15 cellular contexts compared by ENCODE assay signal in genomic region chr14:76201162-76201561, GRCh38. TPM values are rescaled to one million over a fixed set of nuclear protein-coding genes. Genes with fewer than 3 reads are reported as not detected.
A peak's percentile ranks its signal among the peaks of the same experiment; 100 is the strongest.
DNase-seq lines count a peak whose midpoint lies in the region; ATAC-seq and TF ChIP-seq lines count a peak whose summit lies in the region.
"Had no signal": no experiment of that assay in that cellular context is flagged by ENCODE, and none has a peak within 500 bp of the region (broad histone marks: within the 10 kb centered on the region; RNA-seq: fewer than 3 reads in every experiment).

No MANE protein-coding gene starts in this region.

- H3K4me3 ChIP-seq in AG10803 (ENCODE audit: low read length), result no peak overlapping the region
- H3K4me3 ChIP-seq: body of pancreas, Peyer's patch, suprapubic skin had no signal

- intact Hi-C loops in sciatic nerve (cut with DNase I), result no loop called here

- no peak for TF ChIP-seq CTCF in AG10803 (conservative IDR thresholded peaks at IDR 0.05; ENCODE audit: low read length)

- ATAC-seq in sciatic nerve (no peak), HG02678 (IDR thresholded peaks at IDR 0.05; ENCODE audit: unreplicated experiment) (no peak)
- ATAC-seq: body of pancreas had no signal

- DNase-seq in AG10803 (ENCODE audit: low read depth) (peak; percentile 24), HPDE6-E6E7 (ENCODE audit: extremely low spot score) (peak; percentile 80), astrocyte of the hippocampus (ENCODE audit: low read depth, low spot score) (peak; percentile 9), glomerular visceral epithelial cell (ENCODE audit: extremely low spot score) (peak; percentile 35), NCI-H2029 treated with DMSO at 0.1 percent for 48 hours (lab: John Stamatoyannopoulos, UW) (no peak), sciatic nerve (ENCODE audit: low spot score) (no peak), NCI-H510A treated with DMSO at 0.1 percent for 48 hours (lab: John Stamatoyannopoulos, UW) (no peak)
- DNase-seq: activated CD8-positive, alpha-beta memory T cell treated with anti-CD3 and anti-CD28 coated beads, Interleukin-2, amount 50 U/mL, for 4 hours; body of pancreas; Caco-2; erythroblast; NCI-H2171 treated with DMSO at 0.1 percent for 48 hours; Peyer's patch had no signal

RNA-seq across cellular contexts. Expression of gene GPATCH2L, which starts 49.4 kb away (rescaled TPM):
- 59.8 TPM for total RNA-seq in sciatic nerve

Comparison
In these comparisons a context has a peak if more than half of its experiments do, and no peak if none do; other contexts are left out.
1. DNase-seq: peak in AG10803 (single experiment), HPDE6-E6E7 (single experiment), astrocyte of the hippocampus (single experiment) and glomerular visceral epithelial cell (single experiment); none in NCI-H2029 treated with DMSO at 0.1 percent for 48 hours (single experiment), sciatic nerve (single experiment) and NCI-H510A treated with DMSO at 0.1 percent for 48 hours (single experiment).